Comparison of ENCODE assay signal across 25 cellular contexts in genomic region chr16:86476956-86477530, GRCh38. TPM values are rescaled to one million over a fixed set of nuclear protein-coding genes. Genes with fewer than 3 reads are reported as not detected.
A peak's percentile ranks its signal among the peaks of the same experiment; 100 is the strongest.
DNase-seq lines count a peak whose midpoint lies in the region; ATAC-seq, FAIRE-seq and TF ChIP-seq lines count a peak whose summit lies in the region.
"Had no signal": no experiment of that assay in that cellular context is flagged by ENCODE, and none has a peak within 500 bp of the region (broad histone marks: within the 10 kb centered on the region; RNA-seq: fewer than 3 reads in every experiment).

No MANE protein-coding gene starts in this region.

- intact Hi-C loops in HCT116 (cut with micrococcal nuclease) = no loop called here
- intact Hi-C loops in endothelial cell of umbilical vein (cut with micrococcal nuclease) = no loop called here
- intact Hi-C loops in PC-9 (cut with micrococcal nuclease; ENCODE audit: unreplicated experiment) = no loop called here

- H3K27me3 ChIP-seq in HCT116 (ENCODE audit: insufficient read depth, low read length) (peaks cover 50% of the 10 kb centered on the region; the same call in 1 of the 2 replicates), endothelial cell of umbilical vein (ENCODE audit: control insufficient read depth in 2 of 2, insufficient read depth in 2 of 2, low read length in 2 of 2) (peaks cover 0 to 6% of the 10 kb centered on the region in 2 experiments), gastroesophageal sphincter (no peaks in the 10 kb centered on the region), PC-9 (ENCODE audit: insufficient read depth, low read depth) (peaks cover 89% of the 10 kb centered on the region)
- H3K27me3 ChIP-seq: SJCRH30, thyroid gland had no signal

- H3K36me3 ChIP-seq in HCT116 (ENCODE audit: control insufficient read depth in 1 of 2, insufficient read depth in 2 of 2, low read length in 2 of 2) (no peaks in the 10 kb centered on the region), endothelial cell of umbilical vein (ENCODE audit: control insufficient read depth in 2 of 2, extremely low read depth in 1 of 2, insufficient read depth in 2 of 2, low read length in 2 of 2) (no peaks in the 10 kb centered on the region), gastroesophageal sphincter (peaks cover 0 to 13% of the 10 kb centered on the region in 2 donors), PC-9 (ENCODE audit: low read depth) (no peaks in the 10 kb centered on the region)
- H3K36me3 ChIP-seq: adrenal gland, SJCRH30, thyroid gland had no signal

- H3K4me2 ChIP-seq in HCT116 (ENCODE audit: low read length) = no peak overlapping the region
- no peak overlapping the region for H3K4me2 ChIP-seq in endothelial cell of umbilical vein (ENCODE audit: insufficient read depth, low read length)
- H3K4me2 ChIP-seq in PC-9 = no peak overlapping the region

- H3K4me3 ChIP-seq in HCT116 (replicated peaks in 1 of 2; ENCODE audit: low read depth in 1 of 2, low read length in 2 of 2) (no peak overlapping the region), endothelial cell of umbilical vein (replicated peaks in 1 of 3; ENCODE audit: insufficient read depth in 1 of 3, low read depth in 1 of 3, low read length in 3 of 3) (no peak overlapping the region), gastroesophageal sphincter (no peak overlapping the region), PC-9 (no peak overlapping the region)
- H3K4me3 ChIP-seq: adrenal gland, SJCRH30, thyroid gland had no signal

- no peak overlapping the region for H3K27ac ChIP-seq in HCT116 (ENCODE audit: low read depth, low read length)
- no peak overlapping the region for H3K27ac ChIP-seq in endothelial cell of umbilical vein (ENCODE audit: insufficient read depth, low read depth, low read length)
- H3K27ac ChIP-seq in gastroesophageal sphincter = peak overlapping the region; percentile 21 to 65 (median 56)
- H3K27ac ChIP-seq in PC-9 = no peak overlapping the region
- H3K27ac ChIP-seq: SJCRH30, thyroid gland had no signal

- H3K9me3 ChIP-seq in HCT116 (ENCODE audit: control insufficient read depth in 1 of 2, insufficient read depth in 1 of 2, low read depth in 1 of 2, low read length in 2 of 2) (0 out of 4 replicates have a peak, but pooled peaks cover 0 to 3% of the 10 kb centered on the region in 2 experiments), endothelial cell of umbilical vein (replicated peaks; ENCODE audit: control insufficient read depth, insufficient read depth, low read length) (no peaks in the 10 kb centered on the region), gastroesophageal sphincter (peaks cover 0 to 6% (median 0%) of the 10 kb centered on the region in 3 donors), PC-9 (ENCODE audit: insufficient read depth, low read depth) (no peaks in the 10 kb centered on the region)
- H3K9me3 ChIP-seq: adrenal gland, SJCRH30, thyroid gland had no signal

- H3K9me2 ChIP-seq in HCT116 (ENCODE audit: insufficient read depth) = no peaks in the 10 kb centered on the region
- H3K9me2 ChIP-seq in PC-9 (ENCODE audit: insufficient read depth) = no peaks in the 10 kb centered on the region

- TF ChIP-seq CTCF in HCT116 (IDR thresholded peaks at IDR 0.05 in 2 of 3, conservative IDR thresholded peaks at IDR 0.05 in 1 of 3; ENCODE audit: borderline replicate concordance in 1 of 3, insufficient read depth in 1 of 3, low read depth in 2 of 3, low read length in 2 of 3) (no peak; a peak in 1 of 6 replicates), endothelial cell of umbilical vein (IDR thresholded peaks at IDR 0.05; ENCODE audit: extremely low read depth in 1 of 2, insufficient read depth in 1 of 2, low read depth in 1 of 2, low read length in 2 of 2) (no peak), gastroesophageal sphincter (IDR thresholded peaks at IDR 0.05) (peak in 1 of 4 experiments; percentile 18), PC-9 (conservative IDR thresholded peaks at IDR 0.05) (no peak)

- H3K79me2 ChIP-seq in HCT116 (ENCODE audit: insufficient read depth, low read length) = no peaks in the 10 kb centered on the region
- no peaks in the 10 kb centered on the region for H3K79me2 ChIP-seq in endothelial cell of umbilical vein (ENCODE audit: control insufficient read depth, insufficient read depth, low read length)
- H3K79me2 ChIP-seq in PC-9 (ENCODE audit: low read depth) = no peaks in the 10 kb centered on the region

- H3K9me1 ChIP-seq in endothelial cell of umbilical vein (replicated peaks; ENCODE audit: control insufficient read depth, extremely low read depth, insufficient read depth, low read length) = no peaks in the 10 kb centered on the region

- ATAC-seq in HCT116 = peak; percentile 70
- ATAC-seq in gastroesophageal sphincter = peak; percentile 80
- ATAC-seq in GM18520 (IDR thresholded peaks at IDR 0.05; ENCODE audit: unreplicated experiment) = no peak
- ATAC-seq: activated T-cell treated with anti-CD3 and anti-CD28 coated beads, Interleukin-2, amount 50 U/mL, for 4 hours; sciatic nerve; stimulated activated naive CD8-positive, alpha-beta T cell treated with anti-CD3 and anti-CD28 coated beads, Interleukin-15, Interleukin-2, amounts not matched to agents 100 U/mL and 50 U/mL, for 24 hours; T-cell had no signal

- H3F3A ChIP-seq in PC-9 (ENCODE audit: insufficient read depth, low read depth) = no peaks in the 10 kb centered on the region

- dilution Hi-C loops in endothelial cell of umbilical vein (cut with MboI; ENCODE audit: extremely low pct_ligation_motif_present, low sequenced_read_pairs) = no loop called here

- DNase-seq in HCT116 (ENCODE audit: low read depth, low spot score) (no peak), endothelial cell of umbilical vein (ENCODE audit: low read depth, low spot score) (peak; percentile 11), stromal cell of bone marrow (ENCODE audit: low read depth) (peak; percentile 7), PC-9 (no peak), NCI-H1417 (lab: John Stamatoyannopoulos, UW) (no peak)
- DNase-seq: activated T-cell treated with anti-CD3 and anti-CD28 coated beads, Interleukin-2, amount 50 U/mL, for 4 hours; adrenal gland; CD4-positive, alpha-beta T cell; effector CD8-positive, alpha-beta T cell; immature natural killer cell; NCI-H1105 treated with DMSO at 0.1 percent for 48 hours; NCI-H2081 treated with DMSO at 0.1 percent for 48 hours; NCI-H510A treated with DMSO at 0.1 percent for 48 hours; NK-92 treated with Interleukin-12 subunit alpha and Interleukin-12 subunit beta, amount 100 ng/mL, for 24 hours; stimulated activated naive CD8-positive, alpha-beta T cell treated with anti-CD3 and anti-CD28 coated beads, Interleukin-15, Interleukin-2, amounts not matched to agents 100 U/mL and 50 U/mL, for 24 hours; T-cell had no signal

- WGBS in gastroesophageal sphincter (ENCODE audit: low coverage in 1 of 2), 2 donors = 7% methylated on average over 10 of the region's 11 CpGs; no CpG with 5 or more reads in 1 of the 2 donors

- POLR2A ChIA-PET in HCT116 (lab: Charles Lee) = no interaction called here
- POLR2A ChIA-PET in endothelial cell of umbilical vein (lab: Charles Lee) = no interaction called here
- POLR2A ChIA-PET in PC-9 (lab: Charles Lee; ENCODE audit: unreplicated experiment) = no interaction called here

- TF ChIP-seq RAD21 in HCT116 (IDR thresholded peaks at IDR 0.05; ENCODE audit: low read depth) = no peak

- peaks cover 8 to 18% of the 10 kb centered on the region in 2 experiments; a peak in 3 of 4 replicates for H3K4me1 ChIP-seq in HCT116 (ENCODE audit: control insufficient read depth in 1 of 2, insufficient read depth in 2 of 2, low read length in 2 of 2)
- H3K4me1 ChIP-seq in endothelial cell of umbilical vein (ENCODE audit: control insufficient read depth, extremely low read depth, insufficient read depth, low read length) = no peaks in the 10 kb centered on the region
- peaks cover 3 to 45% (median 5%) of the 10 kb centered on the region in 3 donors for H3K4me1 ChIP-seq in gastroesophageal sphincter
- H3K4me1 ChIP-seq in PC-9 (replicated peaks; ENCODE audit: insufficient read depth) = no peaks in the 10 kb centered on the region
- H3K4me1 ChIP-seq: adrenal gland, SJCRH30, thyroid gland had no signal

- RAD21 ChIA-PET in HCT116 (lab: Charles Lee; ENCODE audit: low non-redundant PET in 1 of 2, low total read pairs in 2 of 2, uncharacterized antibody in 2 of 2, unreplicated experiment in 2 of 2) = interaction anchor here in 1 of 2 experiments (0.7 kb wide), 1 partner anchor 224 kb away, joined by 4 read pairs; no protein-coding TSS in a partner anchor

- BruUV-seq in HCT116 (replicated peaks; lab: Mats Ljungman, UMichigan) = no TSS peak
- BruUV-seq in endothelial cell of umbilical vein (replicated peaks; lab: Mats Ljungman, UMichigan) = no TSS peak
- no TSS peak for BruUV-seq in PC-9 (replicated peaks; lab: Mats Ljungman, UMichigan)

- no peak overlapping the region for H2AFZ ChIP-seq in HCT116 (ENCODE audit: low read depth, low read length, poor library complexity, severe bottlenecking)
- H2AFZ ChIP-seq in endothelial cell of umbilical vein (ENCODE audit: low read depth, low read length) = no peak overlapping the region
- no peak overlapping the region for H2AFZ ChIP-seq in PC-9

- no peak for FAIRE-seq in endothelial cell of umbilical vein (lab: Jason Lieb, UNC)
- FAIRE-seq: GM19239, TTC549 had no signal

- no peak for TF ChIP-seq EP300 in gastroesophageal sphincter (IDR thresholded peaks at IDR 0.05)

- H3K9ac ChIP-seq in HCT116 (ENCODE audit: low read length) = no peak overlapping the region
- H3K9ac ChIP-seq in endothelial cell of umbilical vein (replicated peaks; ENCODE audit: extremely low read depth, insufficient read depth, low read length) = no peak overlapping the region

- TF ChIP-seq POLR2A in HCT116 (IDR thresholded peaks at IDR 0.05; ENCODE audit: borderline replicate concordance, extremely low read depth, insufficient read depth, insufficient read length) (no peak), endothelial cell of umbilical vein (IDR thresholded peaks at IDR 0.05; ENCODE audit: low read depth, low read length) (no peak), gastroesophageal sphincter (IDR thresholded peaks at IDR 0.05) (no peak)

- CTCF ChIA-PET in HCT116 (lab: Charles Lee) (interaction anchor here (1.1 to 1.9 kb wide), 3 partner anchors 41 to 404 kb away, joined by 3 to 7 read pairs (median 4); no protein-coding TSS in a partner anchor), endothelial cell of umbilical vein (lab: Charles Lee) (interaction anchor here (0.7 to 1.5 kb wide), 4 partner anchors 39 to 224 kb away, joined by 3 to 6 read pairs (median 3); no protein-coding TSS in a partner anchor), PC-9 (lab: Charles Lee) (no interaction called here)

- H4K20me1 ChIP-seq in HCT116 (ENCODE audit: insufficient read depth) (no peaks in the 10 kb centered on the region), endothelial cell of umbilical vein (replicated peaks; ENCODE audit: control insufficient read depth, extremely low read depth, insufficient read depth, low read length) (no peaks in the 10 kb centered on the region), PC-9 (ENCODE audit: insufficient read depth) (no peaks in the 10 kb centered on the region)

RNA-seq across cellular contexts. Expression of gene FOXF1, which starts 33.3 kb away (rescaled TPM):
- total RNA-seq in HCT116 (2021; ENCODE audit: unreplicated experiment) = 2.4 TPM
- 0.65 and 0.66 TPM in 2 replicates for polyA plus RNA-seq in HCT116 (2012)
- total RNA-seq in endothelial cell of umbilical vein = 1.1 and 2.2 TPM in 2 replicates
- 1.0 and 1.4 TPM in 2 replicates for polyA plus RNA-seq in endothelial cell of umbilical vein
- 0.97 and 1.2 TPM in 2 replicates for polyA plus RNA-seq in endothelial cell of umbilical vein (2011; cell fraction: cytosol; rRNA removed)
- 1.6 and 2.3 TPM in 2 replicates for polyA plus RNA-seq in endothelial cell of umbilical vein (2011; cell fraction: nucleus; rRNA removed)
- 0.34 and 0.79 TPM in 2 replicates for polyA plus RNA-seq in endothelial cell of umbilical vein (2012)
- polyA minus RNA-seq in endothelial cell of umbilical vein = 0.49 and 0.81 TPM in 2 replicates
- 3.5 TPM for polyA minus RNA-seq in endothelial cell of umbilical vein (2011; cell fraction: cytosol; rRNA and poly(A)+ RNA removed)
- polyA minus RNA-seq in endothelial cell of umbilical vein (2011; cell fraction: nucleus; rRNA and poly(A)+ RNA removed) = 1.0 and 1.5 TPM in 2 replicates
- 10 to 100 TPM; 39.7 to 81.1 (median 59.3) TPM for total RNA-seq in gastroesophageal sphincter
- not detected in 2 replicates for total RNA-seq in PC-9 (2021)
- total RNA-seq: activated CD8-positive, alpha-beta memory T cell treated with anti-CD3 and anti-CD28 coated beads for 36 hours; CD4-positive, alpha-beta T cell; neural crest cell had no signal
- polyA plus RNA-seq: immature natural killer cell had no signal

Comparison
In these comparisons a context has a peak if more than half of its experiments do, and no peak if none do; other contexts are left out.
1. DNase-seq: peak in endothelial cell of umbilical vein (single experiment) and stromal cell of bone marrow (single experiment); none in HCT116 (single experiment), PC-9 (0 of 2) and NCI-H1417 (0 of 3).
2. H3K27ac ChIP-seq: peak in gastroesophageal sphincter (4 of 4); none in HCT116 (single experiment), endothelial cell of umbilical vein (single experiment) and PC-9 (single experiment).
3. RNA of gene FOXF1, which starts 33.3 kb away (total RNA-seq): 39.7 to 81.1 TPM in gastroesophageal sphincter; 2.4 TPM in HCT116 (single experiment), 1.1 to 2.2 TPM in endothelial cell of umbilical vein and not detected in PC-9; every median in the first group is over 10 times any median in the second.